17 cellular contexts compared by ENCODE assay signal in genomic region chr19:6034512-6034911, GRCh38.
"Had no signal": no experiment of that assay in that cellular context is flagged by ENCODE, and none has a peak within 500 bp of the region (broad histone marks: within the 10 kb centered on the region; RNA-seq: fewer than 3 reads in every experiment).

No MANE protein-coding gene starts in this region.

- DNase-seq: activated CD4-positive, alpha-beta T cell treated with anti-CD3 and anti-CD28 coated beads for 4 hours; activated CD4-positive, alpha-beta T cell treated with anti-CD3 and anti-CD28 coated beads, Interleukin-2, amount 50 U/mL, for 48 hours; activated naive CD8-positive, alpha-beta T cell treated with anti-CD3 and anti-CD28 coated beads, Interleukin-2, amount 50 U/mL, for 24 hours; amygdala; central memory CD4-positive, alpha-beta T cell; dermis blood vessel endothelial cell; effector CD8-positive, alpha-beta T cell; esophagus squamous epithelium; foreskin melanocyte; mammary epithelial cell; naive B cell; nephron progenitor cell; nucleus accumbens; right cardiac atrium; stimulated activated CD4-positive, alpha-beta T cell treated with anti-CD3 and anti-CD28 coated beads, Interleukin-2, amount 100 ng/mL, for 48 hours; stimulated activated naive CD8-positive, alpha-beta T cell treated with anti-CD3 and anti-CD28 coated beads, Interleukin-15, Interleukin-2, amounts not matched to agents 100 U/mL and 50 U/mL, for 24 hours; trophoblast cell had no signal

- ATAC-seq: activated naive CD8-positive, alpha-beta T cell treated with anti-CD3 and anti-CD28 coated beads, Interleukin-2, amount 50 U/mL, for 24 hours; right cardiac atrium; stimulated activated naive CD8-positive, alpha-beta T cell treated with anti-CD3 and anti-CD28 coated beads, Interleukin-15, Interleukin-2, amounts not matched to agents 100 U/mL and 50 U/mL, for 24 hours had no signal
